In the genomic region with DNA sequence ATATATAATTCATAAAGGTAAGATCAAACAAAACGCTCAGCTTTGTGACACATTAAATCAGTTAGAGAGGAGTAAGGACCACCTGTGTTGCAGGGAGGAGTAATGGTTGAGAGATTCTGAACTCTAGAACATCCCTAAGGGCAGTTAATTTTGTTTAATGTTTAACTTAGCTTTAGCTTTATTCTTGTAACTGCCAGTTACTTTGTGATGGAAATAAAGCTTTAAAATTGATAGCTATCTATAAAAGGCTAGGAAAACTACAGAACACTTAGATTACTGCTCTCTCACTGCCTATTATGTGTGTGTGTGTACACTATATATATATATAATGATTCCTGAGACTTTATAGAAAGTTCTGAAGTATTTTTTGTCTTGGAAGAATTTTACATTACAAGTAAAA, we compare ENCODE assay signal across 12 cellular contexts. TPM values are rescaled to one million over a fixed set of nuclear protein-coding genes. Genes with fewer than 3 reads are reported as not detected.
DNase-seq lines count a peak whose midpoint lies in the region; ATAC-seq and TF ChIP-seq lines count a peak whose summit lies in the region.
"Had no signal": no experiment of that assay in that cellular context is flagged by ENCODE, and none has a peak within 500 bp of the region (broad histone marks: within the 10 kb centered on the region; RNA-seq: fewer than 3 reads in every experiment).

No MANE protein-coding gene starts in this region.

- H3K4me1 ChIP-seq in gastrocnemius medialis, result peaks cover 7 to 15% of the 10 kb centered on the region in 2 donors
- H3K4me1 ChIP-seq in upper lobe of left lung, result peaks cover 4 to 19% (median 17%) of the 10 kb centered on the region in 4 donors

- ATAC-seq in HG03460 (IDR thresholded peaks at IDR 0.05; ENCODE audit: unreplicated experiment), result peak; percentile 64
- no peak for ATAC-seq in HG02610 (IDR thresholded peaks at IDR 0.05; ENCODE audit: unreplicated experiment)
- ATAC-seq in gastrocnemius medialis, result no peak
- ATAC-seq in Right ventricle myocardium superior (ENCODE audit: poor library complexity), result no peak
- ATAC-seq in upper lobe of left lung (ENCODE audit: low FRiP score in 2 of 2), result no peak

- intact Hi-C loops in gastrocnemius medialis (cut with DNase I; ENCODE audit: low total_unique reads) (no loop called here), Right ventricle myocardium superior (cut with DNase I) (loop anchor here (10.0 kb wide), 1 partner anchor 265 kb away; no protein-coding TSS in a partner anchor)

- peaks cover 0 to 93% of the 10 kb centered on the region in 2 donors for H3K36me3 ChIP-seq in gastrocnemius medialis
- H3K36me3 ChIP-seq in upper lobe of left lung, result peaks cover 35 to 92% (median 49%) of the 10 kb centered on the region in 4 donors

- peaks cover 36% of the 10 kb centered on the region for H3K4me1 Mint-ChIP-seq in chondrocyte (ENCODE audit: low read depth)
- peaks cover 27% of the 10 kb centered on the region for H3K4me1 Mint-ChIP-seq in osteocyte (ENCODE audit: unreplicated experiment)

- TF ChIP-seq POLR2A in gastrocnemius medialis (IDR thresholded peaks at IDR 0.05), result no peak
- no peak for TF ChIP-seq POLR2A in upper lobe of left lung (IDR thresholded peaks at IDR 0.05)

- H3K27me3 ChIP-seq in gastrocnemius medialis (no peaks in the 10 kb centered on the region), upper lobe of left lung (no peaks in the 10 kb centered on the region)

- H3K4me3 Mint-ChIP-seq in chondrocyte (ENCODE audit: unreplicated experiment) (no peak overlapping the region), osteocyte (ENCODE audit: unreplicated experiment) (no peak overlapping the region)

- no peak for TF ChIP-seq EP300 in upper lobe of left lung (IDR thresholded peaks at IDR 0.05)

- H3K27ac ChIP-seq in gastrocnemius medialis (no peak overlapping the region), upper lobe of left lung (peak overlapping the region in 1 of 4 donors; percentile 46)

- POLR2A ChIA-PET in GM10248 (lab: Yijun Ruan, JAX), result no interaction called here

- H3K36me3 Mint-ChIP-seq in chondrocyte (ENCODE audit: low read depth), result peaks cover 17% of the 10 kb centered on the region
- H3K36me3 Mint-ChIP-seq in osteocyte (ENCODE audit: unreplicated experiment), result peaks cover 51% of the 10 kb centered on the region

- peak overlapping the region; percentile 83 for H3K27ac Mint-ChIP-seq in chondrocyte (ENCODE audit: unreplicated experiment)
- peak overlapping the region; percentile 64 for H3K27ac Mint-ChIP-seq in osteocyte (ENCODE audit: unreplicated experiment)

- H3K9me3 Mint-ChIP-seq in chondrocyte (ENCODE audit: low read depth) (no peaks in the 10 kb centered on the region), osteocyte (ENCODE audit: unreplicated experiment) (no peaks in the 10 kb centered on the region)

- WGBS in upper lobe of left lung, 2 donors, result 39 to 62% methylated on average over 1 of the region's 1 CpG

- in situ Hi-C loops in gastrocnemius medialis (cut with MboI; ENCODE audit: low sequenced_read_pairs in 4 of 4), result loop anchor here in 2 of 4 donors (25.0 kb wide), 2 partner anchors 393 to 518 kb away; no protein-coding TSS in a partner anchor

- H3K4me3 ChIP-seq in gastrocnemius medialis (no peak overlapping the region), upper lobe of left lung (no peak overlapping the region)

- TF ChIP-seq CTCF in GM10248 (IDR thresholded peaks at IDR 0.05; ENCODE audit: control extremely low read depth, extremely low read depth, low read depth, missing control alignments) (no peak), chondrocyte (IDR thresholded peaks at IDR 0.05) (no peak), osteocyte (IDR thresholded peaks at IDR 0.05) (no peak), gastrocnemius medialis (IDR thresholded peaks at IDR 0.05 in 4 of 5, conservative IDR thresholded peaks at IDR 0.05 in 1 of 5) (no peak), upper lobe of left lung (IDR thresholded peaks at IDR 0.05) (no peak)

- H3K27me3 Mint-ChIP-seq in chondrocyte (ENCODE audit: low read depth) (no peaks in the 10 kb centered on the region), osteocyte (ENCODE audit: unreplicated experiment) (no peaks in the 10 kb centered on the region)

- no peaks in the 10 kb centered on the region for H3K9me3 ChIP-seq in gastrocnemius medialis
- H3K9me3 ChIP-seq in upper lobe of left lung, result no peaks in the 10 kb centered on the region

- DNase-seq in GM10248 (ENCODE audit: extremely low spot score) (peak; percentile 15), chondrocyte (ENCODE audit: low spot score) (no peak), osteocyte (ENCODE audit: extremely low spot score, unreplicated experiment) (no peak), gastrocnemius medialis (no peak), Right ventricle myocardium superior (no peak), upper lobe of left lung (no peak)
- DNase-seq: activated effector memory CD4-positive, alpha-beta T cell treated with Interleukin-2 at 50 U/mL for 16 hours; H7; NCI-H1436 treated with DMSO at 0.1 percent for 48 hours; OCI-M1 had no signal

- CTCF ChIA-PET in GM10248 (lab: Yijun Ruan, JAX), result interaction anchor here (0.9 to 3.5 kb wide), 8 partner anchors 11 to 367 kb away, joined by 3 to 17 read pairs (median 4); no protein-coding TSS in a partner anchor

RNA-seq across cellular contexts. Expression of gene PTRH2, which starts 37.8 kb away (rescaled TPM):
- total RNA-seq in chondrocyte, result 18.0 to 24.1 TPM (median 20.9 TPM) in 3 replicates
- total RNA-seq in osteocyte, result 19.6 TPM in 2 replicates
- total RNA-seq in gastrocnemius medialis, result 10 to 100 TPM; 17.4 to 18.7 (median 18.1) TPM
- total RNA-seq in Right ventricle myocardium superior, result 9.0 TPM
- total RNA-seq in upper lobe of left lung, result 10 to 100 TPM; 13.7 to 38.5 (median 22.0) TPM

RNA-seq across cellular contexts. Expression of gene VMP1, which starts 38.0 kb away (rescaled TPM):
- total RNA-seq in chondrocyte (295 to 347 TPM (median 324 TPM) in 3 replicates), osteocyte (364 and 468 TPM in 2 replicates), gastrocnemius medialis (10 to 100 TPM; 39.2 to 55.0 (median 48.4) TPM), Right ventricle myocardium superior (49.4 TPM), upper lobe of left lung (100 to 1,000 TPM; 124 to 246 (median 181) TPM)

RNA-seq across cellular contexts. Expression of gene CLTC, which starts 49.7 kb away (rescaled TPM):
- 312 to 399 TPM (median 314 TPM) in 3 replicates for total RNA-seq in chondrocyte
- 297 and 319 TPM in 2 replicates for total RNA-seq in osteocyte
- total RNA-seq in gastrocnemius medialis, result 100 to 1,000 TPM; 140 to 203 (median 172) TPM
- total RNA-seq in Right ventricle myocardium superior, result 126 TPM
- total RNA-seq in upper lobe of left lung, result 100 to 1,000 TPM; 113 to 266 (median 192) TPM
